ENCODE assay signal across 18 cellular contexts in the genomic region with DNA sequence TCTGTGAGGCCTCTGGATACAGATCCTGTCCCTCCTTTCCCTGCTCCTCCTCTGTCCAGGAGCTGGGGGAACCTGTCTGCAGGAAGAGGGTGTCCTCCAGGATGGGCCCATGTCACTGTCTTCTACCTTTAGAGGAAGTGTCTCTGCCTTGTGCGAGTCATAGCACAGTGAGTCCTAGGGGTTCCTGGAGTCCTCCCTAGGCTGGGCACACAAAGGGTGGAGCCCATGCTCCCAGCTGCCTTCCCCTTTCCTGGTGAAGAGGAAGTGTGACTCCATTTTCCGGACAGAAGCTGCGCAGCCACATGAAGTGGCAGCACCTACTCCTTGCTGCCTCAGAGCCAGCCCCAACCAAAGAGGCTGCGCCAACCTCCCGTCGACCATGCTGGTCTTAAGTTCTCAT.
"Had no signal": no experiment of that assay in that cellular context is flagged by ENCODE, and none has a peak within 500 bp of the region (broad histone marks: within the 10 kb centered on the region; RNA-seq: fewer than 3 reads in every experiment).

No MANE protein-coding gene starts in this region.

- ATAC-seq: effector memory CD8-positive, alpha-beta T cell; gastrocnemius medialis; left lobe of liver; natural killer cell treated with Interleukin-12 subunit alpha and Interleukin-12 subunit beta and Interleukin-15 and Interleukin-18, amount 100 ng/mL, for 72 hours; stimulated activated effector memory CD8-positive, alpha-beta T cell treated with anti-CD3 and anti-CD28 coated beads, Interleukin-12 subunit alpha, Interleukin-12 subunit beta, amount 100 ng/mL, for 72 hours; stimulated activated naive CD8-positive, alpha-beta T cell treated with anti-CD3 and anti-CD28 coated beads, Interleukin-15, Interleukin-2, amounts not matched to agents 100 U/mL and 50 U/mL, for 24 hours had no signal

- H3K36me3 ChIP-seq: esophagus muscularis mucosa, gastrocnemius medialis, lower lobe of right lung, suprapubic skin, thyroid gland, uterus had no signal

- H3K79me2 ChIP-seq: parathyroid adenoma had no signal

- H3K9ac ChIP-seq: parathyroid adenoma had no signal

- H3K27ac ChIP-seq: epithelial cell of prostate, esophagus muscularis mucosa, gastrocnemius medialis, lower lobe of right lung, parathyroid adenoma, suprapubic skin, thyroid gland, uterus had no signal

- H3K4me2 ChIP-seq: smooth muscle cell had no signal

- H3K9me3 ChIP-seq: thyroid gland, uterus had no signal

- DNase-seq: effector memory CD8-positive, alpha-beta T cell; gastrocnemius medialis; immature natural killer cell; stimulated activated CD4-positive, alpha-beta T cell treated with anti-CD3 and anti-CD28 coated beads, Interleukin-4, amount 100 ng/mL, for 1 hour; stimulated activated CD8-positive, alpha-beta memory T cell treated with anti-CD3 and anti-CD28 coated beads, Interleukin-4, amount 100 ng/mL, for 48 hours; stimulated activated naive CD8-positive, alpha-beta T cell treated with anti-CD3 and anti-CD28 coated beads, Interleukin-15, Interleukin-2, amounts not matched to agents 100 U/mL and 50 U/mL, for 24 hours; thyroid gland; uterus had no signal

- H3K27me3 ChIP-seq: esophagus muscularis mucosa, gastrocnemius medialis, thyroid gland, uterus had no signal

- H2AFZ ChIP-seq: parathyroid adenoma had no signal

- H3K4me1 ChIP-seq: esophagus muscularis mucosa, gastrocnemius medialis, lower lobe of right lung, parathyroid adenoma, suprapubic skin, thyroid gland, uterus had no signal

- FAIRE-seq: colon had no signal

- H3K4me3 ChIP-seq: esophagus muscularis mucosa, gastrocnemius medialis, lower lobe of right lung, smooth muscle cell, suprapubic skin, thyroid gland, uterus had no signal
